ENCODE assay signal across 10 cellular contexts in genomic region chr2:19120941-19121750, GRCh38.
DNase-seq lines count a peak whose midpoint lies in the region; ATAC-seq and TF ChIP-seq lines count a peak whose summit lies in the region.
"Had no signal": no experiment of that assay in that cellular context is flagged by ENCODE, and none has a peak within 500 bp of the region (broad histone marks: within the 10 kb centered on the region; RNA-seq: fewer than 3 reads in every experiment).

No MANE protein-coding gene starts in this region.

- H3K27me3 Mint-ChIP-seq in osteocyte (ENCODE audit: unreplicated experiment): no peaks in the 10 kb centered on the region

- no peaks in the 10 kb centered on the region for H3K36me3 Mint-ChIP-seq in osteocyte (ENCODE audit: unreplicated experiment)

- no peak overlapping the region for H3K4me3 ChIP-seq in fibroblast of villous mesenchyme (ENCODE audit: low read depth, low read length)

- DNase-seq in GM04504 (ENCODE audit: low read depth) (peak; percentile 80), SW 1271 (lab: John Stamatoyannopoulos, UW) (peak; percentile 53 to 84), fibroblast of villous mesenchyme (ENCODE audit: low read depth) (peak; percentile 73), osteocyte (ENCODE audit: extremely low spot score, unreplicated experiment) (no peak), NCI-H748 treated with DMSO at 0.1 percent for 48 hours (lab: John Stamatoyannopoulos, UW) (no peak), NCI-H748 (lab: John Stamatoyannopoulos, UW; ENCODE audit: unreplicated experiment) (no peak)
- DNase-seq: DND-41, NCI-H446 treated with DMSO at 0.1 percent for 48 hours had no signal

- no peak for ATAC-seq in GM18870 (IDR thresholded peaks at IDR 0.05; ENCODE audit: unreplicated experiment)
- ATAC-seq in GM21360 (IDR thresholded peaks at IDR 0.05; ENCODE audit: unreplicated experiment): no peak

- H3K27ac Mint-ChIP-seq in osteocyte (ENCODE audit: unreplicated experiment): peak overlapping the region; percentile 83

- no peak for TF ChIP-seq CTCF in fibroblast of villous mesenchyme (IDR thresholded peaks at IDR 0.05; ENCODE audit: insufficient read depth, low read depth, low read length)
- no peak for TF ChIP-seq CTCF in osteocyte (IDR thresholded peaks at IDR 0.05)

- H3K4me3 Mint-ChIP-seq in osteocyte (ENCODE audit: unreplicated experiment): no peak overlapping the region

- no peaks in the 10 kb centered on the region for H3K9me3 Mint-ChIP-seq in osteocyte (ENCODE audit: unreplicated experiment)

- peaks cover 33% of the 10 kb centered on the region for H3K4me1 Mint-ChIP-seq in osteocyte (ENCODE audit: unreplicated experiment)

Comparison
In these comparisons a context has a peak if more than half of its experiments do, and no peak if none do; other contexts are left out.
1. DNase-seq: peak in GM04504 (single experiment), SW 1271 (2 of 2) and fibroblast of villous mesenchyme (single experiment); none in osteocyte (single experiment), NCI-H748 treated with DMSO at 0.1 percent for 48 hours (single experiment) and NCI-H748 (single experiment).